9 cellular contexts compared by ENCODE assay signal in the genomic region with DNA sequence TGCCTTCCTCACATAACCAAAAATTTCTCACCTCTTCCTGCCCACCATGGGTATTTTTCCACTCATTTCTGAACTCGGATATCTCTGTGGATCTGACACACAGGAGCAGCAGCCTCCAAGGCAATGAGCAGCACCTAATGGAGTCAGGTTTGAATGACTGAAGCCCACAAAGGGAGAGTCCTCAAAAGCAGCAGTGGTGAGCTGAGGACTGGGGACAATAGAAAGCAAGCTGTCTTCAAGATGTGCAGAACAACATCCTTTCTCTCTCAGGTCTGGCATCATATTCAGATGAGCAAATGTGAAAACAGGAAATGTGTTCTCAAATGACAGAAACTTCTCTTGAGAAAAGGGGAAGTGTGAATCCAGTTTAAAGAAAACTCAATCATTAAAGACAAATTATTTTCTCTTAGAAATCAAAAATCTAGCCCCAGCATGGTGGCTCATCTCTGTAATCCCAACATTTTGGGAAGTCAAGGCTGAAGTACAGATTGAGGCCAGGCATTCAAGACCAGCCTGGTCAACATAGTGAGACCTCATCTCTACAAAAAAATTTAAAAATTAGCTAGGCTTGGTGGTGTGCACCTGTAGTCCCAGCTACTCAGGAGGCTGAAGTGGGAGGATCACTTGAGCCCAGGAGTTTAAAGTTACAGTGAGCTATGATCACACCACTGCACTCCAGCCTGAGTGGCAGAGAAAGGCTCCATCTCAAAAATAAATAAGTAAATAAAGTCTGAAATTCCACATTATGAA. TPM values are rescaled to one million over a fixed set of nuclear protein-coding genes. Genes with fewer than 3 reads are reported as not detected.
DNase-seq lines count a peak whose midpoint lies in the region; ATAC-seq and TF ChIP-seq lines count a peak whose summit lies in the region.
"Had no signal": no experiment of that assay in that cellular context is flagged by ENCODE, and none has a peak within 500 bp of the region (broad histone marks: within the 10 kb centered on the region; RNA-seq: fewer than 3 reads in every experiment).

No MANE protein-coding gene starts in this region.

- no peaks in the 10 kb centered on the region for H3K36me3 ChIP-seq in BE2C

- no peaks in the 10 kb centered on the region for H3K36me3 Mint-ChIP-seq in activated T-helper 17 cell treated with anti-CD3 and anti-CD28 coated beads, Interleukin-2, amount 50 U/mL, for 72 hours (ENCODE audit: low read depth)

- 56 to 58% methylated on average over 1 of the region's 1 CpG for WGBS in lower leg skin, 2 donors

- intact Hi-C loops in lower leg skin (cut with DNase I; ENCODE audit: low total_unique reads), result no loop called here

- peaks cover 4% of the 10 kb centered on the region for H3K27me3 Mint-ChIP-seq in activated T-helper 17 cell treated with anti-CD3 and anti-CD28 coated beads, Interleukin-2, amount 50 U/mL, for 72 hours

- H3K4me1 Mint-ChIP-seq in activated T-helper 17 cell treated with anti-CD3 and anti-CD28 coated beads, Interleukin-2, amount 50 U/mL, for 72 hours, result no peaks in the 10 kb centered on the region

- peak overlapping the region; percentile 12 for H3K27ac Mint-ChIP-seq in activated T-helper 17 cell treated with anti-CD3 and anti-CD28 coated beads, Interleukin-2, amount 50 U/mL, for 72 hours

- ATAC-seq in GM21360 (IDR thresholded peaks at IDR 0.05; ENCODE audit: unreplicated experiment) (peak; percentile 93), HG03520 (IDR thresholded peaks at IDR 0.05; ENCODE audit: unreplicated experiment) (peak; percentile 98)
- peak; percentile 97 for ATAC-seq in activated T-helper 17 cell treated with anti-CD3 and anti-CD28 coated beads, Interleukin-2, amount 50 U/mL, for 72 hours (replicated peaks)

- in situ Hi-C loops in GM13976 (cut with MboI; ENCODE audit: low sequenced_read_pairs, unreplicated experiment), result no loop called here

- H3K4me1 ChIP-seq in BE2C, result no peaks in the 10 kb centered on the region

- H3K4me3 Mint-ChIP-seq in activated T-helper 17 cell treated with anti-CD3 and anti-CD28 coated beads, Interleukin-2, amount 50 U/mL, for 72 hours, result peak overlapping the region; percentile 22

- H3K4me3 ChIP-seq in BE2C (ENCODE audit: low read depth, low read length) (no peak overlapping the region), lower leg skin (ENCODE audit: low read depth, poor library complexity, severe bottlenecking) (no peak overlapping the region)

- TF ChIP-seq POLR2A in lower leg skin (IDR thresholded peaks at IDR 0.05), result no peak

- TF ChIP-seq CTCF in GM13976 (IDR thresholded peaks at IDR 0.05; ENCODE audit: borderline replicate concordance, control extremely low read depth, extremely low read depth, insufficient read depth, missing control alignments) (peak; percentile 24), BE2C (IDR thresholded peaks at IDR 0.05; ENCODE audit: low read depth, low read length) (no peak), lower leg skin (IDR thresholded peaks at IDR 0.05) (no peak)

- DNase-seq in GM13976 (ENCODE audit: low spot score) (peak; percentile 68), DMS153 treated with DMSO at 0.1 percent for 48 hours (lab: John Stamatoyannopoulos, UW; ENCODE audit: unreplicated experiment) (no peak), BE2C (no peak), lower leg skin (ENCODE audit: low spot score in 2 of 2) (no peak), NCI-H2107 treated with DMSO at 0.1 percent for 48 hours (lab: John Stamatoyannopoulos, UW; ENCODE audit: unreplicated experiment) (no peak)

- no peaks in the 10 kb centered on the region for H3K9me3 Mint-ChIP-seq in activated T-helper 17 cell treated with anti-CD3 and anti-CD28 coated beads, Interleukin-2, amount 50 U/mL, for 72 hours

- no peaks in the 10 kb centered on the region for H3K27me3 ChIP-seq in BE2C

- H3K9me3 ChIP-seq in BE2C, result no peaks in the 10 kb centered on the region

RNA-seq across cellular contexts. Expression of a gene that starts 54.2 kb away (rescaled TPM):
- not detected for total RNA-seq in activated T-helper 17 cell treated with anti-CD3 and anti-CD28 coated beads, Interleukin-2, amount 50 U/mL, for 72 hours
- 1.8 TPM for polyA plus RNA-seq in BE2C (2012; ENCODE audit: insufficient read depth, insufficient read length, low read depth)
- not detected for total RNA-seq in lower leg skin
- total RNA-seq: pulmonary artery endothelial cell had no signal
